ENCODE assay signal across 1 cellular context in the genomic region with DNA sequence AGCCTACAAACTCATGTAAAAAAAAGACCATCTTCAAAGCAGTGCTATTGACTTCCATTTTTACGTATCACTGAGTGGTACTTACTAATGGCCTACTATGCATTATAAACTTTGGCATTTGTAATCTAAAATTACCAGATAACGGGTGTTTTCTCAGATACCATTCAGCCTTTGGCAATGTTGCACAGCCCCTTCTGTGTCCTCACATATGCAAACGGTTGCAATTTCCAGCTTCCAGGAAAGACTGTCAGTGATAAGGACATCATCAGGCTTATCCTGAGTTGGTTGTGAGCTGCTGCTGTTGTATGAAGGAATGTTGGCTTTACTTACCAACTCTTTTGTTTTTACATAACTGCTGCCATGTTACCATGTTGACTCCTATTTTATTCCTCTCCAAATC.
TF ChIP-seq lines count a peak whose summit lies in the region.

No MANE protein-coding gene starts in this region.

TF ChIP-seq in SK-N-SH treated with all-trans-retinoic acid at 6 μM for 48 hours, 23 proteins besides CTCF, POLR2A, EP300 and RAD21 (continued from another document):
- TF ChIP-seq, protein P1, sequence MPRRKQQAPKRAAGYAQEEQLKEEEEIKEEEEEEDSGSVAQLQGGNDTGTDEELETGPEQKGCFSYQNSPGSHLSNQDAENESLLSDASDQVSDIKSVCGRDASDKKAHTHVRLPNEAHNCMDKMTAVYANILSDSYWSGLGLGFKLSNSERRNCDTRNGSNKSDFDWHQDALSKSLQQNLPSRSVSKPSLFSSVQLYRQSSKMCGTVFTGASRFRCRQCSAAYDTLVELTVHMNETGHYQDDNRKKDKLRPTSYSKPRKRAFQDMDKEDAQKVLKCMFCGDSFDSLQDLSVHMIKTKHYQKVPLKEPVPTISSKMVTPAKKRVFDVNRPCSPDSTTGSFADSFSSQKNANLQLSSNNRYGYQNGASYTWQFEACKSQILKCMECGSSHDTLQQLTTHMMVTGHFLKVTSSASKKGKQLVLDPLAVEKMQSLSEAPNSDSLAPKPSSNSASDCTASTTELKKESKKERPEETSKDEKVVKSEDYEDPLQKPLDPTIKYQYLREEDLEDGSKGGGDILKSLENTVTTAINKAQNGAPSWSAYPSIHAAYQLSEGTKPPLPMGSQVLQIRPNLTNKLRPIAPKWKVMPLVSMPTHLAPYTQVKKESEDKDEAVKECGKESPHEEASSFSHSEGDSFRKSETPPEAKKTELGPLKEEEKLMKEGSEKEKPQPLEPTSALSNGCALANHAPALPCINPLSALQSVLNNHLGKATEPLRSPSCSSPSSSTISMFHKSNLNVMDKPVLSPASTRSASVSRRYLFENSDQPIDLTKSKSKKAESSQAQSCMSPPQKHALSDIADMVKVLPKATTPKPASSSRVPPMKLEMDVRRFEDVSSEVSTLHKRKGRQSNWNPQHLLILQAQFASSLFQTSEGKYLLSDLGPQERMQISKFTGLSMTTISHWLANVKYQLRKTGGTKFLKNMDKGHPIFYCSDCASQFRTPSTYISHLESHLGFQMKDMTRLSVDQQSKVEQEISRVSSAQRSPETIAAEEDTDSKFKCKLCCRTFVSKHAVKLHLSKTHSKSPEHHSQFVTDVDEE (CRISPR knock-in tag; IDR thresholded peaks at IDR 0.05) = no peak
- TF ChIP-seq, protein P2, sequence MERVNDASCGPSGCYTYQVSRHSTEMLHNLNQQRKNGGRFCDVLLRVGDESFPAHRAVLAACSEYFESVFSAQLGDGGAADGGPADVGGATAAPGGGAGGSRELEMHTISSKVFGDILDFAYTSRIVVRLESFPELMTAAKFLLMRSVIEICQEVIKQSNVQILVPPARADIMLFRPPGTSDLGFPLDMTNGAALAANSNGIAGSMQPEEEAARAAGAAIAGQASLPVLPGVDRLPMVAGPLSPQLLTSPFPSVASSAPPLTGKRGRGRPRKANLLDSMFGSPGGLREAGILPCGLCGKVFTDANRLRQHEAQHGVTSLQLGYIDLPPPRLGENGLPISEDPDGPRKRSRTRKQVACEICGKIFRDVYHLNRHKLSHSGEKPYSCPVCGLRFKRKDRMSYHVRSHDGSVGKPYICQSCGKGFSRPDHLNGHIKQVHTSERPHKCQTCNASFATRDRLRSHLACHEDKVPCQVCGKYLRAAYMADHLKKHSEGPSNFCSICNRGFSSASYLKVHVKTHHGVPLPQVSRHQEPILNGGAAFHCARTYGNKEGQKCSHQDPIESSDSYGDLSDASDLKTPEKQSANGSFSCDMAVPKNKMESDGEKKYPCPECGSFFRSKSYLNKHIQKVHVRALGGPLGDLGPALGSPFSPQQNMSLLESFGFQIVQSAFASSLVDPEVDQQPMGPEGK (CRISPR knock-in tag; IDR thresholded peaks at IDR 0.05; ENCODE audit: borderline replicate concordance) = no peak
- TF ChIP-seq, protein P3, sequence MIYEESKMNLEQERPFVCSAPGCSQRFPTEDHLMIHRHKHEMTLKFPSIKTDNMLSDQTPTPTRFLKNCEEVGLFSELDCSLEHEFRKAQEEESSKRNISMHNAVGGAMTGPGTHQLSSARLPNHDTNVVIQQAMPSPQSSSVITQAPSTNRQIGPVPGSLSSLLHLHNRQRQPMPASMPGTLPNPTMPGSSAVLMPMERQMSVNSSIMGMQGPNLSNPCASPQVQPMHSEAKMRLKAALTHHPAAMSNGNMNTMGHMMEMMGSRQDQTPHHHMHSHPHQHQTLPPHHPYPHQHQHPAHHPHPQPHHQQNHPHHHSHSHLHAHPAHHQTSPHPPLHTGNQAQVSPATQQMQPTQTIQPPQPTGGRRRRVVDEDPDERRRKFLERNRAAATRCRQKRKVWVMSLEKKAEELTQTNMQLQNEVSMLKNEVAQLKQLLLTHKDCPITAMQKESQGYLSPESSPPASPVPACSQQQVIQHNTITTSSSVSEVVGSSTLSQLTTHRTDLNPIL (CRISPR knock-in tag; IDR thresholded peaks at IDR 0.05; ENCODE audit: low read depth) = no peak
